In the genomic region with DNA sequence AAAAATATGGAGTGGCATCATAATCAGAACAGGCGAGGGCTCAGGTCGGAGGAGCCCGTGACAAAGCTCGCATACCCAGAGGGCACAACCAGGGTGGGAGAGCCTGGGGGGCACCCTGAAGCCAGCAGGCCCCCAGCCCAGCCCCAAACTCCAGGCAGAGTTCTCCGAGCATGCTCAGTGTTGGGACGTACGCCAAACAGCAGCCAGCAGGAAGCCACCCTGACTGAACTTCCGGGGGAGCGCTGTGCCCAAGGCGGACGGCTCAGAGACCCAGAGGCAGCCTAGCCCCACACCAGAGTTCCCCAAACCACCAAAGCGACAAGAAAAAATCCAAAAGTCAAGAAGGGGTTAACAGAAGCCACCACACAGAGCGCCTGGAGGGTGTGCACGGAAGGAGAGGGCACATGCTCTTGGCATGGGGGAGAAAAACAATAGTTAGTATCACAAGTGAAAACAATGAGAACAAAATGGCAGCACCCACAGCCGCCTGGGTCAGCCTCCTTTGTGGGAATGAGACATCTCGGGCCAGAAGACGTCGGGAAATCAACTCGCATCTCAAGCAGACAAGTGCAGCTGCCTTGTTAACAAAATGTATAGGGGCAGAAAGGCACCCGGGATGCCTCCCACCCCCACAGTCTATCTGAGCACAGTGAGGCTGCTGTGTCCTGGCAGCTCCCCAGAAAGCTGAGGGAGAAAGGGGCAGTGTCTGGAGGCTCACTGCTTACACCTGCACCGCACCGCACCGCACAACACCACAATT, we compare ENCODE assay signal across 1 cellular context.
TF ChIP-seq lines count a peak whose summit lies in the region.

No MANE protein-coding gene starts in this region.

TF ChIP-seq in HepG2, 621 proteins besides CTCF, POLR2A, EP300 and RAD21:
- no peak for TF ChIP-seq BHLHE40 (IDR thresholded peaks at IDR 0.05; ENCODE audit: low read length)
- 0 out of 2 replicates have a peak, but pooled peaks have one; percentile 15 for TF ChIP-seq ZNF652 (CRISPR knock-in tag; IDR thresholded peaks at IDR 0.05; ENCODE audit: borderline replicate concordance, low read depth)
